ENCODE assay signal across 22 cellular contexts in genomic region chr7:37282927-37283326, GRCh38.
"Had no signal": no experiment of that assay in that cellular context is flagged by ENCODE, and none has a peak within 500 bp of the region (broad histone marks: within the 10 kb centered on the region; RNA-seq: fewer than 3 reads in every experiment).

No MANE protein-coding gene starts in this region.

- H3K27ac ChIP-seq: prostate gland, skin epidermis, suprapubic skin had no signal

- H3K4me3 ChIP-seq: adrenal gland, lower lobe of right lung, prostate gland, skin epidermis, suprapubic skin had no signal

- H3K36me3 ChIP-seq: adrenal gland, lower lobe of right lung, prostate gland, suprapubic skin had no signal

- H3K36me3 Mint-ChIP-seq: immature natural killer cell had no signal

- H3K4me1 ChIP-seq: prostate gland had no signal

- H3K9me3 ChIP-seq: adrenal gland, lower lobe of right lung, prostate gland, suprapubic skin had no signal

- H3K27me3 ChIP-seq: adrenal gland, suprapubic skin had no signal

- DNase-seq: activated CD4-positive, alpha-beta T cell treated with anti-CD3 and anti-CD28 coated beads for 1 hour; activated CD4-positive, alpha-beta T cell treated with anti-CD3 and anti-CD28 coated beads, Interleukin-2, amount 50 U/mL, for 4 hours; activated effector memory CD4-positive, alpha-beta T cell treated with Interleukin-2 at 50 U/mL for 16 hours; activated T-cell treated with anti-CD3 and anti-CD28 coated beads, Interleukin-2, amount 50 U/mL, for 4 hours; adrenal gland; cortex of kidney; effector CD8-positive, alpha-beta T cell; foreskin melanocyte; head of caudate nucleus; immature natural killer cell; left cardiac atrium; lower lobe of right lung; midbrain; right cardiac atrium; stimulated activated CD4-positive, alpha-beta T cell treated with anti-CD3 and anti-CD28 coated beads, Interleukin-15, amount 100 ng/mL, for 24 hours; stimulated activated CD4-positive, alpha-beta T cell treated with anti-CD3 and anti-CD28 coated beads, Interleukin-4, amount 100 ng/mL, for 1 hour; stimulated activated naive CD4-positive, alpha-beta T cell; T-helper 1 cell had no signal

- H3K4me3 Mint-ChIP-seq: activated naive CD4-positive, alpha-beta T cell treated with anti-CD3 and anti-CD28 coated beads, Interleukin-2, amount 50 U/mL, for 24 hours; activated T-cell treated with anti-CD3 and anti-CD28 coated beads, Interleukin-2, amount 50 U/mL, for 4 hours; immature natural killer cell had no signal

- H3K9me3 Mint-ChIP-seq: activated naive CD4-positive, alpha-beta T cell treated with anti-CD3 and anti-CD28 coated beads, Interleukin-2, amount 50 U/mL, for 24 hours; activated T-cell treated with anti-CD3 and anti-CD28 coated beads, Interleukin-2, amount 50 U/mL, for 4 hours; immature natural killer cell had no signal

- H3K27me3 Mint-ChIP-seq: activated naive CD4-positive, alpha-beta T cell treated with anti-CD3 and anti-CD28 coated beads, Interleukin-2, amount 50 U/mL, for 24 hours had no signal

- ATAC-seq: activated T-cell treated with anti-CD3 and anti-CD28 coated beads, Interleukin-2, amount 50 U/mL, for 4 hours; left cardiac atrium; right cardiac atrium had no signal
